ENCODE assay signal across 12 cellular contexts in genomic region chr12:110606253-110606611, GRCh38. TPM values are rescaled to one million over a fixed set of nuclear protein-coding genes. Genes with fewer than 3 reads are reported as not detected.
DNase-seq lines count a peak whose midpoint lies in the region; ATAC-seq and FAIRE-seq lines count a peak whose summit lies in the region.
"Had no signal": no experiment of that assay in that cellular context is flagged by ENCODE, and none has a peak within 500 bp of the region (broad histone marks: within the 10 kb centered on the region; RNA-seq: fewer than 3 reads in every experiment).

No MANE protein-coding gene starts in this region.

- H3K27ac Mint-ChIP-seq in CD4-positive, alpha-beta memory T cell = peak overlapping the region in 6 of 7 donors; percentile 66 to 90 (median 74)
- H3K27ac Mint-ChIP-seq in activated T-helper 2 cell treated with anti-CD3 and anti-CD28 coated beads, Interferon-gamma antibody, Interleukin-2, Interleukin-4, amounts not matched to agents 10 μg/mL and 5 μg/mL and 100 μg/mL, durations not matched to agents 14 hours and 24 hours and 36 hours = peak overlapping the region; percentile 84
- peak overlapping the region; percentile 67 to 99 (median 94) for H3K27ac Mint-ChIP-seq in naive B cell

- POLR2A ChIA-PET in CD4-positive, alpha-beta memory T cell (lab: Charles Lee; ENCODE audit: partially characterized antibody) = interaction anchor here (0.8 to 2.1 kb wide), 5 partner anchors 7 to 156 kb away, joined by 3 to 11 read pairs (median 3); partner anchors contain the start of genes ARPC3, FAM216A and GPN3

- no peaks in the 10 kb centered on the region for H3K27me3 ChIP-seq in CD4-positive, alpha-beta memory T cell (ENCODE audit: insufficient read depth, low read length)
- H3K27me3 ChIP-seq in small intestine (ENCODE audit: control insufficient read depth in 2 of 2, insufficient read depth in 2 of 2, low read length in 2 of 2) (no peaks in the 10 kb centered on the region), HAP-1 (ENCODE audit: low read depth) (no peaks in the 10 kb centered on the region)

- H3K4me3 ChIP-seq in CD4-positive, alpha-beta memory T cell (ENCODE audit: low read length in 2 of 2) = peak overlapping the region in 1 of 2 donors; percentile 65
- H3K4me3 ChIP-seq in small intestine (ENCODE audit: low read depth in 1 of 2, low read length in 2 of 2) (no peak overlapping the region), HAP-1 (no peak overlapping the region)

- in situ Hi-C loops in HAP-1 (cut with MboI; ENCODE audit: low sequenced_read_pairs) = loop anchor here (10.0 to 25.0 kb wide), 2 partner anchors 141 to 519 kb away; partner anchors contain the start of genes FAM216A and GPN3

- H3K4me1 ChIP-seq in CD4-positive, alpha-beta memory T cell (ENCODE audit: insufficient read depth, low read length) = peaks cover 6% of the 10 kb centered on the region
- H3K4me1 ChIP-seq in small intestine (ENCODE audit: control insufficient read depth in 2 of 2, insufficient read depth in 1 of 2, low read depth in 1 of 2, low read length in 1 of 2) = no peaks in the 10 kb centered on the region
- peaks cover 8% of the 10 kb centered on the region for H3K4me1 ChIP-seq in HAP-1

- H3K4me1 Mint-ChIP-seq in CD4-positive, alpha-beta memory T cell = peaks cover 2 to 9% (median 4%) of the 10 kb centered on the region in 4 donors
- H3K4me1 Mint-ChIP-seq in activated T-helper 2 cell treated with anti-CD3 and anti-CD28 coated beads, Interferon-gamma antibody, Interleukin-2, Interleukin-4, amounts not matched to agents 10 μg/mL and 5 μg/mL and 100 μg/mL, durations not matched to agents 14 hours and 24 hours and 36 hours (ENCODE audit: low read depth) = peaks cover 13% of the 10 kb centered on the region
- H3K4me1 Mint-ChIP-seq in naive B cell = peaks cover 36 to 94% (median 71%) of the 10 kb centered on the region in 3 donors

- ATAC-seq in naive B cell (ENCODE audit: low read depth in 2 of 2) = no peak

- FAIRE-seq in GM18507 (lab: Jason Lieb, UNC) = peak; percentile 54
- no peak for FAIRE-seq in small intestine (lab: Jason Lieb, UNC)
- FAIRE-seq: H54 had no signal

- CTCF ChIA-PET in CD4-positive, alpha-beta memory T cell (lab: Charles Lee; ENCODE audit: partially characterized antibody) = interaction anchor here (0.7 to 8.6 kb wide), 9 partner anchors 7 to 253 kb away, joined by 3 to 282 read pairs (median 5); partner anchors contain the start of genes ARPC3, FAM216A, GPN3 and TCTN1

- H3K9me3 ChIP-seq in CD4-positive, alpha-beta memory T cell (ENCODE audit: control insufficient read depth in 1 of 2, low read length in 2 of 2) = no peaks in the 10 kb centered on the region
- H3K9me3 ChIP-seq in small intestine (ENCODE audit: control insufficient read depth, low read depth) (no peaks in the 10 kb centered on the region), HAP-1 (no peaks in the 10 kb centered on the region)

- 82 to 94% (median 85%) methylated on average over 8 of the region's 8 CpGs for WGBS in small intestine, 3 donors

- no peaks in the 10 kb centered on the region for H3K36me3 ChIP-seq in CD4-positive, alpha-beta memory T cell (ENCODE audit: insufficient read depth, low read length)
- no peaks in the 10 kb centered on the region for H3K36me3 ChIP-seq in small intestine (ENCODE audit: control insufficient read depth in 2 of 2, insufficient read depth in 2 of 2, low read length in 2 of 2)
- H3K36me3 ChIP-seq in HAP-1 (replicated peaks) = no peaks in the 10 kb centered on the region

- peak overlapping the region; percentile 78 to 93 (median 88) for H3K4me3 Mint-ChIP-seq in CD4-positive, alpha-beta memory T cell
- H3K4me3 Mint-ChIP-seq in activated T-helper 2 cell treated with anti-CD3 and anti-CD28 coated beads, Interferon-gamma antibody, Interleukin-2, Interleukin-4, amounts not matched to agents 10 μg/mL and 5 μg/mL and 100 μg/mL, durations not matched to agents 14 hours and 24 hours and 36 hours (ENCODE audit: low read depth) = peak overlapping the region; percentile 84
- peak overlapping the region; percentile 53 to 96 (median 86) for H3K4me3 Mint-ChIP-seq in naive B cell

- H3K9me3 Mint-ChIP-seq in CD4-positive, alpha-beta memory T cell = no peaks in the 10 kb centered on the region
- H3K9me3 Mint-ChIP-seq in activated T-helper 2 cell treated with anti-CD3 and anti-CD28 coated beads, Interferon-gamma antibody, Interleukin-2, Interleukin-4, amounts not matched to agents 10 μg/mL and 5 μg/mL and 100 μg/mL, durations not matched to agents 14 hours and 24 hours and 36 hours = no peaks in the 10 kb centered on the region
- peaks cover 0 to 5% (median 0%) of the 10 kb centered on the region in 7 donors for H3K9me3 Mint-ChIP-seq in naive B cell

- no peak for DNase-seq in CD4-positive, alpha-beta memory T cell
- DNase-seq in GM18507 (ENCODE audit: extremely low spot score, insufficient read length, low read depth) (no peak), naive B cell (no peak), small intestine (no peak), HAP-1 (ENCODE audit: low spot score in 2 of 2) (no peak), epidermal melanocyte (ENCODE audit: insufficient read length, low spot score) (no peak)
- DNase-seq in activated T-helper 2 cell treated with anti-CD3 and anti-CD28 coated beads, Interferon-gamma antibody, Interleukin-2, Interleukin-4, amounts not matched to agents 10 μg/mL and 5 μg/mL and 100 μg/mL, durations not matched to agents 14 hours and 24 hours and 36 hours (ENCODE audit: low spot score) = no peak
- DNase-seq in central memory CD4-positive, alpha-beta T cell = no peak
- DNase-seq: cerebellar nuclear complex, NCI-H1436, NCI-H526 had no signal

- no peak overlapping the region for H3K27ac ChIP-seq in CD4-positive, alpha-beta memory T cell (ENCODE audit: low read depth, low read length)
- peak overlapping the region in 1 of 2 donors; percentile 46 for H3K27ac ChIP-seq in small intestine (ENCODE audit: low read depth in 1 of 2, low read length in 1 of 2)

- intact Hi-C loops in CD4-positive, alpha-beta memory T cell (cut with micrococcal nuclease) = no loop called here
- intact Hi-C loops in activated T-helper 2 cell treated with anti-CD3 and anti-CD28 coated beads, Interferon-gamma antibody, Interleukin-2, Interleukin-4, amounts not matched to agents 10 μg/mL and 5 μg/mL and 100 μg/mL, durations not matched to agents 14 hours and 24 hours and 36 hours (cut with micrococcal nuclease) = no loop called here

- no peaks in the 10 kb centered on the region for H3K36me3 Mint-ChIP-seq in CD4-positive, alpha-beta memory T cell
- no peaks in the 10 kb centered on the region for H3K36me3 Mint-ChIP-seq in activated T-helper 2 cell treated with anti-CD3 and anti-CD28 coated beads, Interferon-gamma antibody, Interleukin-2, Interleukin-4, amounts not matched to agents 10 μg/mL and 5 μg/mL and 100 μg/mL, durations not matched to agents 14 hours and 24 hours and 36 hours (ENCODE audit: low read depth)
- no peaks in the 10 kb centered on the region for H3K36me3 Mint-ChIP-seq in naive B cell

- no peaks in the 10 kb centered on the region for H3K27me3 Mint-ChIP-seq in CD4-positive, alpha-beta memory T cell
- no peaks in the 10 kb centered on the region for H3K27me3 Mint-ChIP-seq in activated T-helper 2 cell treated with anti-CD3 and anti-CD28 coated beads, Interferon-gamma antibody, Interleukin-2, Interleukin-4, amounts not matched to agents 10 μg/mL and 5 μg/mL and 100 μg/mL, durations not matched to agents 14 hours and 24 hours and 36 hours (ENCODE audit: low read depth)
- H3K27me3 Mint-ChIP-seq in naive B cell = no peaks in the 10 kb centered on the region

RNA-seq across cellular contexts. Expression of gene TCTN1, which starts 7.7 kb away (rescaled TPM):
- total RNA-seq in CD4-positive, alpha-beta memory T cell = 1 to 10 TPM; 5.8 to 7.7 TPM
- polyA plus RNA-seq in CD4-positive, alpha-beta memory T cell = 1 to 10 TPM; 5.9 to 6.1 TPM
- 5.1 and 6.6 TPM in 2 replicates for total RNA-seq in activated T-helper 2 cell treated with anti-CD3 and anti-CD28 coated beads, Interferon-gamma antibody, Interleukin-2, Interleukin-4, amounts not matched to agents 10 μg/mL and 5 μg/mL and 100 μg/mL, durations not matched to agents 14 hours and 24 hours and 36 hours
- polyA plus RNA-seq in naive B cell (ENCODE audit: low read depth in 6 of 6) (100 to 1,000 TPM in 1 of 6 donors, 10 to 100 TPM in 5; 52.8 to 109 (median 84.3) TPM), small intestine (1 to 10 TPM in 2 of 3 donors, under 1 TPM in 1; 0.67 to 5.5 (median 1.6) TPM)

RNA-seq across cellular contexts. Expression of gene PPTC7, which starts 23.1 kb away (rescaled TPM):
- total RNA-seq in CD4-positive, alpha-beta memory T cell = 10 to 100 TPM; 32.6 to 35.6 TPM
- 10 to 100 TPM in 1 of 2 donors, 1 to 10 TPM in 1; 4.7 to 12.6 TPM for polyA plus RNA-seq in CD4-positive, alpha-beta memory T cell
- total RNA-seq in activated T-helper 2 cell treated with anti-CD3 and anti-CD28 coated beads, Interferon-gamma antibody, Interleukin-2, Interleukin-4, amounts not matched to agents 10 μg/mL and 5 μg/mL and 100 μg/mL, durations not matched to agents 14 hours and 24 hours and 36 hours = 41.7 and 42.4 TPM in 2 replicates
- 10 to 100 TPM in 5 of 6 donors, 1 to 10 TPM in 1; 7.1 to 21.3 (median 15.9) TPM for polyA plus RNA-seq in naive B cell (ENCODE audit: low read depth in 6 of 6)
- polyA plus RNA-seq in small intestine = 10 to 100 TPM in 2 of 3 donors, 1 to 10 TPM in 1; 8.6 to 13.9 (median 10.1) TPM

Comparison
In these comparisons a context has a peak if more than half of its experiments do, and no peak if none do; other contexts are left out.
1. RNA of gene TCTN1, which starts 7.7 kb away (polyA plus RNA-seq): 52.8 to 109 TPM in naive B cell; 5.9 to 6.1 TPM in CD4-positive, alpha-beta memory T cell and 0.67 to 5.5 TPM in small intestine; every median in the first group is over 4 times any median in the second.
2. Peak in every context shown above with its lines, with median percentiles within 50 percentile points of each other: H3K27ac Mint-ChIP-seq and H3K4me3 Mint-ChIP-seq.